Comparison of ENCODE assay signal across 13 cellular contexts in the genomic region with DNA sequence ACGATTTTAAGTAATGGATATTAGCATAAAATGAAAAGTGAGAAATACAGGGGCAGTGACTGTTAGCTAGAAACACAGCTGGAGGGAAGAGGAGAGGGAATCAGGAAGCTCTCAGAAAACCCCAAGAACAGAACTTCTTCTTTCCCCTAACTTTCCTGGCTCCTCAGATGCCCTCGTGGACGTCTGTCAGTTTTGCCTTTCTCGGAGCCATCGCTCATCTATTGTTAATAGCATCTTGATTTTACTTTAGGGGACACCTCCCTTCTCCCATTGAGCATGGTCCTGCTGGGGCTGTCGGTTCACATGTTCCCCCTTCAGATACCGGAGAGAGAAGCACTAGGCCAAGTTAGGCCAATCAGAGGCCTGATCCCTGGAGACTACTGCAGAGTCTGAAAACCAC.
DNase-seq lines count a peak whose midpoint lies in the region; ATAC-seq and TF ChIP-seq lines count a peak whose summit lies in the region.
"Had no signal": no experiment of that assay in that cellular context is flagged by ENCODE, and none has a peak within 500 bp of the region (broad histone marks: within the 10 kb centered on the region; RNA-seq: fewer than 3 reads in every experiment).

No MANE protein-coding gene starts in this region.

- ATAC-seq in HG03460 (IDR thresholded peaks at IDR 0.05; ENCODE audit: unreplicated experiment) = no peak

- H3F3A ChIP-seq in MM.1S (ENCODE audit: insufficient read depth, low read length) = peaks cover 10% of the 10 kb centered on the region

- peaks cover 31% of the 10 kb centered on the region for H3K4me1 ChIP-seq in MM.1S (ENCODE audit: low read length)
- peaks cover 41 to 49% of the 10 kb centered on the region in 2 experiments for H3K4me1 ChIP-seq in neutrophil (ENCODE audit: control insufficient read depth in 1 of 2, insufficient read depth in 1 of 2, low read depth in 1 of 2, low read length in 1 of 2)

- no peaks in the 10 kb centered on the region for H4K20me1 ChIP-seq in MM.1S (ENCODE audit: insufficient read depth, low read length)

- DNase-seq in MM.1S (no peak), NCI-H526 treated with DMSO at 0.1 percent for 48 hours (lab: John Stamatoyannopoulos, UW) (no peak), DMS53 treated with DMSO at 0.1 percent for 48 hours (lab: John Stamatoyannopoulos, UW; ENCODE audit: unreplicated experiment) (no peak), WERI-Rb-1 (no peak)
- DNase-seq: NCI-H2081 treated with DMSO at 0.1 percent for 48 hours had no signal

- peak overlapping the region; percentile 13 for H3K27ac Mint-ChIP-seq in activated naive CD8-positive, alpha-beta T cell

- H3K36me3 Mint-ChIP-seq in activated naive CD8-positive, alpha-beta T cell = no peaks in the 10 kb centered on the region
- H3K36me3 Mint-ChIP-seq: naive thymus-derived CD8-positive, alpha-beta T cell had no signal

- H3K27me3 ChIP-seq in MM.1S (replicated peaks; ENCODE audit: insufficient read depth, low read length) (no peaks in the 10 kb centered on the region), neutrophil (no peaks in the 10 kb centered on the region), WERI-Rb-1 (ENCODE audit: insufficient read depth, low read depth, severe bottlenecking) (no peaks in the 10 kb centered on the region)
- H3K27me3 ChIP-seq: sigmoid colon, stomach had no signal

- H3K36me3 ChIP-seq in MM.1S (replicated peaks; ENCODE audit: insufficient read depth, low read length) = no peaks in the 10 kb centered on the region
- no peaks in the 10 kb centered on the region for H3K36me3 ChIP-seq in neutrophil
- no peaks in the 10 kb centered on the region for H3K36me3 ChIP-seq in WERI-Rb-1
- H3K36me3 ChIP-seq: sigmoid colon, stomach had no signal

- peaks cover 26% of the 10 kb centered on the region for H3K79me2 ChIP-seq in MM.1S (ENCODE audit: low read length)

- peak overlapping the region; percentile 46; the same call in 1 of the 2 replicates for H3K9ac ChIP-seq in MM.1S (ENCODE audit: low read length)

- H3K27ac ChIP-seq in MM.1S (ENCODE audit: low read length) (peak overlapping the region; percentile 69), neutrophil (peak overlapping the region; percentile 97), WERI-Rb-1 (no peak overlapping the region)
- H3K27ac ChIP-seq: sigmoid colon, SK-N-MC had no signal

- peak overlapping the region; percentile 79 for H2AFZ ChIP-seq in MM.1S (ENCODE audit: low read length)

- H3K4me3 Mint-ChIP-seq in activated naive CD8-positive, alpha-beta T cell = no peak overlapping the region

- peak overlapping the region; percentile 56 for H3K4me2 ChIP-seq in MM.1S (ENCODE audit: low read depth, low read length)

- no peaks in the 10 kb centered on the region for H3K9me2 ChIP-seq in MM.1S (replicated peaks; ENCODE audit: insufficient read depth, low read length)

- H3K9me3 ChIP-seq in MM.1S (replicated peaks; ENCODE audit: insufficient read depth, low read length) = no peaks in the 10 kb centered on the region
- no peaks in the 10 kb centered on the region for H3K9me3 ChIP-seq in neutrophil
- no peaks in the 10 kb centered on the region for H3K9me3 ChIP-seq in WERI-Rb-1 (ENCODE audit: severe bottlenecking)
- H3K9me3 ChIP-seq: sigmoid colon, stomach had no signal

- peak overlapping the region; percentile 16; the same call in 1 of the 2 replicates for H3K4me3 ChIP-seq in GM08714 (ENCODE audit: low read length)
- H3K4me3 ChIP-seq in MM.1S (ENCODE audit: low read length) = peak overlapping the region; percentile 47; the same call in 1 of the 2 replicates
- peak overlapping the region; percentile 44 to 96 for H3K4me3 ChIP-seq in neutrophil (ENCODE audit: low read depth in 1 of 2, low read length in 1 of 2)
- H3K4me3 ChIP-seq in WERI-Rb-1 (ENCODE audit: low read depth, low read length) = no peak overlapping the region
- H3K4me3 ChIP-seq: sigmoid colon, SK-N-MC had no signal

- H3K9me3 Mint-ChIP-seq in activated naive CD8-positive, alpha-beta T cell (ENCODE audit: low read depth) = no peaks in the 10 kb centered on the region
- H3K9me3 Mint-ChIP-seq: naive thymus-derived CD8-positive, alpha-beta T cell had no signal

- no peaks in the 10 kb centered on the region for H3K27me3 Mint-ChIP-seq in activated naive CD8-positive, alpha-beta T cell

- peaks cover 7% of the 10 kb centered on the region for H3K4me1 Mint-ChIP-seq in activated naive CD8-positive, alpha-beta T cell (ENCODE audit: low read depth)

- TF ChIP-seq CTCF in MM.1S (IDR thresholded peaks at IDR 0.05; ENCODE audit: low read length) = no peak
- TF ChIP-seq CTCF in neutrophil (IDR thresholded peaks at IDR 0.05) = no peak
- no peak for TF ChIP-seq CTCF in WERI-Rb-1 (IDR thresholded peaks at IDR 0.05; ENCODE audit: low read depth, low read length)
